In the genomic region with DNA sequence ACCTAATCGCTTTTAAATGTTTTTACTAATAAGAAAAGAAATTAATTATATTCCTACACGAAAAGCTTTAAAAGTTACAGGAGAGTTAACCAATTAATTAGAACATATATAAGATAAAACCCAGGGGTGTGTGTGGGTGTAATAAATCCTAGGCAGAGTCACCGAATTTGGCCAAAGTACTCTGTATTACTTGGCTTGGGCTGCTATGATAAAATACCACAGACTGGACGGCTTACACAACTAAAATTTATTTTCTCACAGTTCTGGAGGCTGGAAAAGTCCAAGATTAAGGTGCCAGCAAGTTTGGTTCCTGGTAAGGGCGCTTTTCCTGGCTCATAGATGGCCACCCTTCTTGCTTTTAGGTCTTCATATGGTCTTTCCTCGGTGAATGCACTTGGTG, we compare ENCODE assay signal across 26 cellular contexts. TPM values are rescaled to one million over a fixed set of nuclear protein-coding genes. Genes with fewer than 3 reads are reported as not detected.
DNase-seq lines count a peak whose midpoint lies in the region; ATAC-seq, FAIRE-seq and TF ChIP-seq lines count a peak whose summit lies in the region.
"Had no signal": no experiment of that assay in that cellular context is flagged by ENCODE, and none has a peak within 500 bp of the region (broad histone marks: within the 10 kb centered on the region; RNA-seq: fewer than 3 reads in every experiment).

No MANE protein-coding gene starts in this region.

- FAIRE-seq in astrocyte (lab: Jason Lieb, UNC) (no peak), islet of Langerhans (lab: Jason Lieb, UNC) (peak; percentile 85)
- FAIRE-seq: D721Med, GM12878, GM18507 had no signal

- H3K4me3 ChIP-seq in right cardiac atrium (ENCODE audit: low read length) = no peak overlapping the region
- H3K4me3 ChIP-seq in astrocyte (ENCODE audit: insufficient read depth, low read depth, low read length) = no peak overlapping the region
- H3K4me3 ChIP-seq: BLaER1 treated with 17β-estradiol and CSF1 and Interleukin-3, amounts not matched to agents 10 nM and 100 nM; GM12878; GM23338; HAP-1 had no signal

- H4K20me1 ChIP-seq in astrocyte (ENCODE audit: insufficient read depth, low read length) = no peaks in the 10 kb centered on the region
- H4K20me1 ChIP-seq: BLaER1 treated with 17β-estradiol and CSF1 and Interleukin-3, amounts not matched to agents 10 nM and 100 nM had no signal

- 64% methylated on average over 6 of the region's 6 CpGs for WGBS in right cardiac atrium

- H3K27me3 ChIP-seq in right cardiac atrium (ENCODE audit: control insufficient read depth, insufficient read depth) (no peaks in the 10 kb centered on the region), astrocyte (ENCODE audit: insufficient read depth, low read length) (no peaks in the 10 kb centered on the region), foreskin keratinocyte (no peaks in the 10 kb centered on the region)
- H3K27me3 ChIP-seq: BE2C had no signal

- H2AFZ ChIP-seq in astrocyte (ENCODE audit: low read depth, low read length) = no peak overlapping the region
- H2AFZ ChIP-seq: GM23338 had no signal

- intact Hi-C loops in right cardiac atrium (cut with DNase I) (no loop called here), cardiac septum (cut with DNase I) (no loop called here)

- no peak overlapping the region for H3K9ac ChIP-seq in astrocyte (ENCODE audit: low read length)
- H3K9ac ChIP-seq: BLaER1 treated with 17β-estradiol and CSF1 and Interleukin-3, amounts not matched to agents 10 nM and 100 nM had no signal

- ATAC-seq in right cardiac atrium = peak; percentile 29 to 65
- ATAC-seq in foreskin keratinocyte = no peak
- ATAC-seq: GM12878, GM23338 had no signal

- H3K36me3 Mint-ChIP-seq in astrocyte (ENCODE audit: low read depth, unreplicated experiment) = no peaks in the 10 kb centered on the region
- H3K36me3 Mint-ChIP-seq: CD14-positive monocyte; CD8-positive, alpha-beta memory T cell had no signal

- no peaks in the 10 kb centered on the region for H3K9me3 Mint-ChIP-seq in astrocyte (ENCODE audit: unreplicated experiment)
- H3K9me3 Mint-ChIP-seq: CD4-positive, alpha-beta T cell; GM23338; HFFc6 had no signal

- no peaks in the 10 kb centered on the region for H3K4me1 ChIP-seq in right cardiac atrium (ENCODE audit: control insufficient read depth, insufficient read depth, low read length)
- H3K4me1 ChIP-seq in astrocyte (ENCODE audit: insufficient read depth, low read length) = no peaks in the 10 kb centered on the region
- H3K4me1 ChIP-seq in foreskin keratinocyte = no peaks in the 10 kb centered on the region
- H3K4me1 ChIP-seq: BE2C; BLaER1 treated with 17β-estradiol and CSF1 and Interleukin-3, amounts not matched to agents 10 nM and 100 nM had no signal

- H3K4me3 Mint-ChIP-seq in astrocyte (ENCODE audit: unreplicated experiment) = no peak overlapping the region
- H3K4me3 Mint-ChIP-seq: CD14-positive monocyte; CD4-positive, alpha-beta T cell; CD8-positive, alpha-beta memory T cell; GM23338; HFFc6 had no signal

- no peak overlapping the region for H3K27ac ChIP-seq in right cardiac atrium (ENCODE audit: low read length)
- H3K27ac ChIP-seq in astrocyte (ENCODE audit: low read depth, low read length) = no peak overlapping the region
- no peak overlapping the region for H3K27ac ChIP-seq in foreskin keratinocyte
- H3K27ac ChIP-seq: BLaER1 treated with 17β-estradiol and CSF1 and Interleukin-3, amounts not matched to agents 10 nM and 100 nM had no signal

- no peaks in the 10 kb centered on the region for H3K9me3 ChIP-seq in right cardiac atrium (ENCODE audit: control insufficient read depth, low read length)
- H3K9me3 ChIP-seq in astrocyte (ENCODE audit: insufficient read depth, low read depth, low read length) = no peaks in the 10 kb centered on the region
- H3K9me3 ChIP-seq: BE2C; BLaER1 treated with 17β-estradiol and CSF1 and Interleukin-3, amounts not matched to agents 10 nM and 100 nM; HAP-1 had no signal

- no peak overlapping the region for H3K4me2 ChIP-seq in astrocyte (ENCODE audit: low read length)
- H3K4me2 ChIP-seq: BLaER1 treated with 17β-estradiol and CSF1 and Interleukin-3, amounts not matched to agents 10 nM and 100 nM; GM23338 had no signal

- no peaks in the 10 kb centered on the region for H3K79me2 ChIP-seq in astrocyte (ENCODE audit: insufficient read depth, low read length)

- H3K4me1 Mint-ChIP-seq in astrocyte (ENCODE audit: low read depth, unreplicated experiment) = no peaks in the 10 kb centered on the region
- H3K4me1 Mint-ChIP-seq: CD14-positive monocyte; CD8-positive, alpha-beta memory T cell had no signal

- H3K27ac Mint-ChIP-seq in astrocyte (ENCODE audit: unreplicated experiment) = no peak overlapping the region
- H3K27ac Mint-ChIP-seq: CD14-positive monocyte; CD4-positive, alpha-beta T cell; CD8-positive, alpha-beta memory T cell; GM23338; HFFc6 had no signal

- no peaks in the 10 kb centered on the region for H3K27me3 Mint-ChIP-seq in astrocyte (ENCODE audit: low read depth, unreplicated experiment)
- H3K27me3 Mint-ChIP-seq: CD4-positive, alpha-beta T cell; CD8-positive, alpha-beta memory T cell had no signal

- H3K36me3 ChIP-seq in astrocyte (ENCODE audit: insufficient read depth, low read length) = no peaks in the 10 kb centered on the region
- H3K36me3 ChIP-seq: BE2C; BLaER1 treated with 17β-estradiol and CSF1 and Interleukin-3, amounts not matched to agents 10 nM and 100 nM; HAP-1 had no signal

- no peak for TF ChIP-seq CTCF in astrocyte (IDR thresholded peaks at IDR 0.05; ENCODE audit: insufficient read depth, low read depth, low read length)
- no peak for TF ChIP-seq CTCF in foreskin keratinocyte (conservative IDR thresholded peaks at IDR 0.05)

- DNase-seq in right cardiac atrium (no peak), cardiac septum (ENCODE audit: low spot score) (no peak), astrocyte (ENCODE audit: low read depth) (peak; percentile 20), AG20443 (ENCODE audit: low spot score) (no peak), foreskin keratinocyte (no peak), mesenteric fat pad (ENCODE audit: low spot score) (no peak)
- DNase-seq: AML-193; BE2C; CD4-positive, alpha-beta T cell; CD8-positive, alpha-beta memory T cell; DMS 273 treated with DMSO at 0.1 percent for 48 hours; DMS79; EL; GDM1; HFFc6 had no signal

RNA-seq across cellular contexts. Expression of a gene that starts 10.4 kb away (rescaled TPM):
- total RNA-seq in right cardiac atrium = not detected
- polyA plus RNA-seq in right cardiac atrium = not detected
- total RNA-seq in cardiac septum = not detected
- total RNA-seq in astrocyte = not detected in 2 replicates
- not detected in 2 replicates for total RNA-seq in foreskin keratinocyte
- polyA plus RNA-seq in foreskin keratinocyte = not detected in 2 replicates
- not detected for total RNA-seq in mesenteric fat pad
- total RNA-seq: A172; CD4-positive, alpha-beta T cell; CD8-positive, alpha-beta memory T cell; GM12878; GM23338; H4; HFFc6 had no signal
- polyA plus RNA-seq: AG04450; CD14-positive monocyte; CD8-positive, alpha-beta memory T cell; GM12878; GM23338 had no signal

RNA-seq across cellular contexts. Expression of a gene that starts 15.1 kb away (rescaled TPM):
- not detected for total RNA-seq in right cardiac atrium
- polyA plus RNA-seq in right cardiac atrium = 0.05 TPM
- total RNA-seq in cardiac septum = 0.24 TPM
- total RNA-seq in astrocyte = 0.18 TPM in 1 of 2 replicates, not detected in the other
- total RNA-seq in foreskin keratinocyte = not detected in 2 replicates
- not detected in 2 replicates for polyA plus RNA-seq in foreskin keratinocyte
- total RNA-seq in mesenteric fat pad = 0.42 TPM
- total RNA-seq: A172, H4, HFFc6 had no signal
- polyA plus RNA-seq: CD14-positive monocyte; CD8-positive, alpha-beta memory T cell; GM23338 had no signal

RNA-seq across cellular contexts. Expression of a gene that starts 23.3 kb away (rescaled TPM):
- total RNA-seq in right cardiac atrium (not detected), cardiac septum (not detected), astrocyte (not detected in 2 replicates), foreskin keratinocyte (not detected in 2 replicates), mesenteric fat pad (not detected)
- polyA plus RNA-seq in right cardiac atrium (not detected), foreskin keratinocyte (not detected in 2 replicates)
- total RNA-seq: A172; CD4-positive, alpha-beta T cell; CD8-positive, alpha-beta memory T cell; GM12878; GM23338; H4; HFFc6 had no signal
- polyA plus RNA-seq: AG04450; CD14-positive monocyte; CD8-positive, alpha-beta memory T cell; GM12878; GM23338 had no signal

RNA-seq across cellular contexts. Expression of a gene that starts 37.1 kb away (rescaled TPM):
- not detected for total RNA-seq in right cardiac atrium
- not detected for polyA plus RNA-seq in right cardiac atrium
- total RNA-seq in cardiac septum = not detected
- total RNA-seq in astrocyte = not detected in 2 replicates
- not detected in 2 replicates for total RNA-seq in foreskin keratinocyte
- not detected in 2 replicates for polyA plus RNA-seq in foreskin keratinocyte
- total RNA-seq in mesenteric fat pad = not detected
- total RNA-seq: A172; CD4-positive, alpha-beta T cell; CD8-positive, alpha-beta memory T cell; GM12878; GM23338; H4; HFFc6 had no signal
- polyA plus RNA-seq: AG04450; CD14-positive monocyte; CD8-positive, alpha-beta memory T cell; GM23338 had no signal

RNA-seq across cellular contexts. Expression of a gene that starts 44.8 kb away (rescaled TPM):
- total RNA-seq in right cardiac atrium (10 to 100 TPM; 34.6 to 41.4 (median 40.4) TPM), cardiac septum (32.7 TPM), astrocyte (47.4 and 48.9 TPM in 2 replicates), foreskin keratinocyte (60.0 and 60.4 TPM in 2 replicates), mesenteric fat pad (31.1 TPM)
- polyA plus RNA-seq in right cardiac atrium (64.4 TPM), foreskin keratinocyte (79.3 and 80.6 TPM in 2 replicates)
